In the genomic region with DNA sequence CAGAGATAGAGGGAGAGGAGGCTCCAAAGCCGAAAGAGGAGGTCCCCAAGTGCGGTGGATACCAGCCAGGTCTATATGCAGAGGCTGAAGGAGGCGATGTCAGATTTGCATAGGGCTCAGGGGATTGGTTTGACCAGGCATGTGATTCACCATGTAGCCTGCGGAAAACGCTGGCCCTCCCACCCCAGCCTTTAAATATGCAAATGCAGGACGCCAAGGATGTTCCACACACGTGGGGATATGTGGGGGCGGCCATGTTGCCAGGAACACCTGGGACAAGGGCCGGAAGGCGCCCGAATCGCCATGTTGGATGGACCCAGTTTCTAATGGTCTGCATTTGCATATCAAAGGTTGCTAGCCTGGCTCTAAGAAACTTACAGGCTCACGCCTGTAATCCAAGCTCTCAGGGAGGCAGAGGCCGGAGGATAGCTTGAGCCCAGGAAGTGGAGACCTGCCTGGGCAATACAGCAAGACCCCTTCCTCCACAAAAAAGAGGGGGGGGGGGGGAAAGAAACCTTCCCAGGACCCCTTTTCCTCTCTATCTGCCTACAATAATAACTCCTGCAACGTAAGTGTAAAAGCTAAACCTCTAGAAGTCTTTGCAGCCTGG, we compare ENCODE assay signal across 28 cellular contexts.
"Had no signal": no experiment of that assay in that cellular context is flagged by ENCODE, and none has a peak within 500 bp of the region (broad histone marks: within the 10 kb centered on the region; RNA-seq: fewer than 3 reads in every experiment).

No MANE protein-coding gene starts in this region.

- H3K27ac Mint-ChIP-seq: activated CD4-positive, alpha-beta memory T cell treated with anti-CD3 and anti-CD28 coated beads, Interleukin-2, amount 10 ng/mL, durations not matched to agents 7 days and 5 days; activated naive CD8-positive, alpha-beta T cell treated with anti-CD3 and anti-CD28 coated beads, Interleukin-2, amount 10 ng/mL, durations not matched to agents 7 days and 5 days; activated T-cell treated with anti-CD3 and anti-CD28 coated beads, Interleukin-2, amount 50 U/mL, for 72 hours; T-cell had no signal

- H3K27me3 ChIP-seq: adrenal gland, body of pancreas, MG63 had no signal

- H3K4me3 ChIP-seq: adrenal gland, body of pancreas, MG63, SK-N-MC had no signal

- H3K4me3 Mint-ChIP-seq: activated CD4-positive, alpha-beta memory T cell treated with anti-CD3 and anti-CD28 coated beads, Interleukin-2, amount 10 ng/mL, durations not matched to agents 7 days and 5 days; activated naive CD8-positive, alpha-beta T cell treated with anti-CD3 and anti-CD28 coated beads, Interleukin-2, amount 10 ng/mL, durations not matched to agents 7 days and 5 days; activated T-cell treated with anti-CD3 and anti-CD28 coated beads, Interleukin-2, amount 50 U/mL, for 72 hours; T-cell had no signal

- H3K27me3 Mint-ChIP-seq: activated CD4-positive, alpha-beta memory T cell treated with anti-CD3 and anti-CD28 coated beads, Interleukin-2, amount 10 ng/mL, durations not matched to agents 7 days and 5 days; activated naive CD8-positive, alpha-beta T cell treated with anti-CD3 and anti-CD28 coated beads, Interleukin-2, amount 10 ng/mL, durations not matched to agents 7 days and 5 days; T-cell had no signal

- H3K27ac ChIP-seq: adrenal gland, body of pancreas, SK-N-MC had no signal

- H3K9me3 ChIP-seq: adrenal gland, body of pancreas had no signal

- H3K4me1 ChIP-seq: body of pancreas had no signal

- ATAC-seq: activated T-cell treated with anti-CD3 and anti-CD28 coated beads, Interleukin-2, amount 50 U/mL, for 72 hours; body of pancreas; Panc1; Right ventricle myocardium inferior; T-cell had no signal

- H3K4me1 Mint-ChIP-seq: activated CD4-positive, alpha-beta memory T cell treated with anti-CD3 and anti-CD28 coated beads, Interleukin-2, amount 10 ng/mL, durations not matched to agents 7 days and 5 days; activated naive CD8-positive, alpha-beta T cell treated with anti-CD3 and anti-CD28 coated beads, Interleukin-2, amount 10 ng/mL, durations not matched to agents 7 days and 5 days; T-cell had no signal

- DNase-seq: activated CD4-positive, alpha-beta memory T cell treated with anti-CD3 and anti-CD28 coated beads, Interleukin-2, amount 10 ng/mL, durations not matched to agents 7 days and 5 days; activated CD4-positive, alpha-beta T cell treated with anti-CD3 and anti-CD28 coated beads, Interleukin-2, amount 50 U/mL, for 1 hour; activated CD4-positive, CD25-positive, alpha-beta regulatory T cell; activated CD8-positive, alpha-beta memory T cell treated with anti-CD3 and anti-CD28 coated beads, Interleukin-2, amount 50 U/mL, for 4 hours; activated naive CD4-positive, alpha-beta T cell treated with anti-CD3 and anti-CD28 coated beads, Interleukin-2, amount 50 U/mL, for 16 hours; activated naive CD8-positive, alpha-beta T cell treated with anti-CD3 and anti-CD28 coated beads, Interleukin-2, amount 10 ng/mL, durations not matched to agents 7 days and 5 days; activated T-cell treated with anti-CD3 and anti-CD28 coated beads, Interleukin-2, amount 50 U/mL, for 72 hours; adrenal gland; aorta; body of pancreas; central memory CD4-positive, alpha-beta T cell; MG63; MV-4-11; NCI-H1092 treated with DMSO at 0.1 percent for 48 hours; NCI-H1436; NCI-H1694 treated with DMSO at 0.1 percent for 48 hours; NCI-H2029 treated with DMSO at 0.1 percent for 48 hours; NCI-H345; NCI-H510A; NCI-H526 treated with DMSO at 0.1 percent for 48 hours; NCI-H82; RPMI8226; T-cell; T-helper 2 cell; T1000 had no signal

- H3K36me3 ChIP-seq: adrenal gland had no signal
